ENCODE assay signal across 1 cellular context in genomic region chr1:20151906-20152598, GRCh38.
A peak's percentile ranks its signal among the peaks of the same experiment; 100 is the strongest.
TF ChIP-seq lines count a peak whose summit lies in the region.

No MANE protein-coding gene starts in this region.

TF ChIP-seq in GM12878, 131 proteins besides CTCF, POLR2A, EP300 and RAD21 (continued from another document):
- TF ChIP-seq, protein P1, sequence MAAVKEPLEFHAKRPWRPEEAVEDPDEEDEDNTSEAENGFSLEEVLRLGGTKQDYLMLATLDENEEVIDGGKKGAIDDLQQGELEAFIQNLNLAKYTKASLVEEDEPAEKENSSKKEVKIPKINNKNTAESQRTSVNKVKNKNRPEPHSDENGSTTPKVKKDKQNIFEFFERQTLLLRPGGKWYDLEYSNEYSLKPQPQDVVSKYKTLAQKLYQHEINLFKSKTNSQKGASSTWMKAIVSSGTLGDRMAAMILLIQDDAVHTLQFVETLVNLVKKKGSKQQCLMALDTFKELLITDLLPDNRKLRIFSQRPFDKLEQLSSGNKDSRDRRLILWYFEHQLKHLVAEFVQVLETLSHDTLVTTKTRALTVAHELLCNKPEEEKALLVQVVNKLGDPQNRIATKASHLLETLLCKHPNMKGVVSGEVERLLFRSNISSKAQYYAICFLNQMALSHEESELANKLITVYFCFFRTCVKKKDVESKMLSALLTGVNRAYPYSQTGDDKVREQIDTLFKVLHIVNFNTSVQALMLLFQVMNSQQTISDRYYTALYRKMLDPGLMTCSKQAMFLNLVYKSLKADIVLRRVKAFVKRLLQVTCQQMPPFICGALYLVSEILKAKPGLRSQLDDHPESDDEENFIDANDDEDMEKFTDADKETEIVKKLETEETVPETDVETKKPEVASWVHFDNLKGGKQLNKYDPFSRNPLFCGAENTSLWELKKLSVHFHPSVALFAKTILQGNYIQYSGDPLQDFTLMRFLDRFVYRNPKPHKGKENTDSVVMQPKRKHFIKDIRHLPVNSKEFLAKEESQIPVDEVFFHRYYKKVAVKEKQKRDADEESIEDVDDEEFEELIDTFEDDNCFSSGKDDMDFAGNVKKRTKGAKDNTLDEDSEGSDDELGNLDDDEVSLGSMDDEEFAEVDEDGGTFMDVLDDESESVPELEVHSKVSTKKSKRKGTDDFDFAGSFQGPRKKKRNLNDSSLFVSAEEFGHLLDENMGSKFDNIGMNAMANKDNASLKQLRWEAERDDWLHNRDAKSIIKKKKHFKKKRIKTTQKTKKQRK (IDR thresholded peaks at IDR 0.05; ENCODE audit: low read depth, low read length): no peak
- TF ChIP-seq, protein P2, sequence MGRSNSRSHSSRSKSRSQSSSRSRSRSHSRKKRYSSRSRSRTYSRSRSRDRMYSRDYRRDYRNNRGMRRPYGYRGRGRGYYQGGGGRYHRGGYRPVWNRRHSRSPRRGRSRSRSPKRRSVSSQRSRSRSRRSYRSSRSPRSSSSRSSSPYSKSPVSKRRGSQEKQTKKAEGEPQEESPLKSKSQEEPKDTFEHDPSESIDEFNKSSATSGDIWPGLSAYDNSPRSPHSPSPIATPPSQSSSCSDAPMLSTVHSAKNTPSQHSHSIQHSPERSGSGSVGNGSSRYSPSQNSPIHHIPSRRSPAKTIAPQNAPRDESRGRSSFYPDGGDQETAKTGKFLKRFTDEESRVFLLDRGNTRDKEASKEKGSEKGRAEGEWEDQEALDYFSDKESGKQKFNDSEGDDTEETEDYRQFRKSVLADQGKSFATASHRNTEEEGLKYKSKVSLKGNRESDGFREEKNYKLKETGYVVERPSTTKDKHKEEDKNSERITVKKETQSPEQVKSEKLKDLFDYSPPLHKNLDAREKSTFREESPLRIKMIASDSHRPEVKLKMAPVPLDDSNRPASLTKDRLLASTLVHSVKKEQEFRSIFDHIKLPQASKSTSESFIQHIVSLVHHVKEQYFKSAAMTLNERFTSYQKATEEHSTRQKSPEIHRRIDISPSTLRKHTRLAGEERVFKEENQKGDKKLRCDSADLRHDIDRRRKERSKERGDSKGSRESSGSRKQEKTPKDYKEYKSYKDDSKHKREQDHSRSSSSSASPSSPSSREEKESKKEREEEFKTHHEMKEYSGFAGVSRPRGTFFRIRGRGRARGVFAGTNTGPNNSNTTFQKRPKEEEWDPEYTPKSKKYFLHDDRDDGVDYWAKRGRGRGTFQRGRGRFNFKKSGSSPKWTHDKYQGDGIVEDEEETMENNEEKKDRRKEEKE (IDR thresholded peaks at IDR 0.05): no peak
- TF ChIP-seq, protein P3, sequence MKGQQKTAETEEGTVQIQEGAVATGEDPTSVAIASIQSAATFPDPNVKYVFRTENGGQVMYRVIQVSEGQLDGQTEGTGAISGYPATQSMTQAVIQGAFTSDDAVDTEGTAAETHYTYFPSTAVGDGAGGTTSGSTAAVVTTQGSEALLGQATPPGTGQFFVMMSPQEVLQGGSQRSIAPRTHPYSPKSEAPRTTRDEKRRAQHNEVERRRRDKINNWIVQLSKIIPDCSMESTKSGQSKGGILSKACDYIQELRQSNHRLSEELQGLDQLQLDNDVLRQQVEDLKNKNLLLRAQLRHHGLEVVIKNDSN (IDR thresholded peaks at IDR 0.05; ENCODE audit: borderline replicate concordance, extremely low read length, insufficient read depth, low read depth, low read length): no peak
- TF ChIP-seq BCL11A (IDR thresholded peaks at IDR 0.05; ENCODE audit: low read depth, low read length) (no peak), ZNF207 (IDR thresholded peaks at IDR 0.05; ENCODE audit: borderline replicate concordance) (0 out of 2 replicates have a peak, but pooled peaks have one; percentile 60), PKNOX1 (IDR thresholded peaks at IDR 0.05) (no peak), PML (IDR thresholded peaks at IDR 0.05; ENCODE audit: low read length) (no peak), ZNF384 (IDR thresholded peaks at IDR 0.05; ENCODE audit: borderline replicate concordance, low read depth, low read length) (no peak), IKZF1 (conservative IDR thresholded peaks at IDR 0.05) (peak; percentile 68), POLR2AphosphoS2 (IDR thresholded peaks at IDR 0.05; ENCODE audit: low read depth, low read length) (no peak), NR2F1 (conservative IDR thresholded peaks at IDR 0.05) (0 out of 2 replicates have a peak, but pooled peaks have one; percentile 19), MTA2 (IDR thresholded peaks at IDR 0.05; ENCODE audit: low read depth) (0 out of 2 replicates have a peak, but pooled peaks have one; percentile 30), DPF2 (IDR thresholded peaks at IDR 0.05) (0 out of 2 replicates have a peak, but pooled peaks have one; percentile 44), JUND (IDR thresholded peaks at IDR 0.05; ENCODE audit: low read depth, low read length) (no peak), WRNIP1 (IDR thresholded peaks at IDR 0.05; ENCODE audit: borderline replicate concordance, low read depth, low read length) (no peak), NRF1 (conservative IDR thresholded peaks at IDR 0.05; ENCODE audit: low read depth, low read length) (no peak), IRF4 (IDR thresholded peaks at IDR 0.05; ENCODE audit: low read depth, low read length) (no peak), NBN (IDR thresholded peaks at IDR 0.05) (peak; percentile 58), BRCA1 (IDR thresholded peaks at IDR 0.05; ENCODE audit: low read depth, low read length) (no peak), STAT1 (conservative IDR thresholded peaks at IDR 0.05) (0 out of 2 replicates have a peak, but pooled peaks have one; percentile 48), USF2 (IDR thresholded peaks at IDR 0.05; ENCODE audit: borderline replicate concordance, low read depth, low read length) (no peak), EZH2 (IDR thresholded peaks at IDR 0.05; ENCODE audit: borderline replicate concordance, control insufficient read depth, low read depth, low read length) (no peak), SUZ12 (IDR thresholded peaks at IDR 0.05; ENCODE audit: unreplicated experiment) (no peak), GATAD2B (conservative IDR thresholded peaks at IDR 0.05; ENCODE audit: low read depth) (0 out of 2 replicates have a peak, but pooled peaks have one; percentile 39), IKZF2 (IDR thresholded peaks at IDR 0.05) (peak in 1 of 2 experiments; percentile 27; a peak in 1 of 4 replicates), CBFB (IDR thresholded peaks at IDR 0.05; ENCODE audit: low read depth) (no peak), YY1 (IDR thresholded peaks at IDR 0.05; ENCODE audit: low read depth, low read length) (peak; percentile 80), ZZZ3 (IDR thresholded peaks at IDR 0.05; ENCODE audit: control insufficient read depth, insufficient read length, low read depth) (no peak)
- TF ChIP-seq, protein P4, sequence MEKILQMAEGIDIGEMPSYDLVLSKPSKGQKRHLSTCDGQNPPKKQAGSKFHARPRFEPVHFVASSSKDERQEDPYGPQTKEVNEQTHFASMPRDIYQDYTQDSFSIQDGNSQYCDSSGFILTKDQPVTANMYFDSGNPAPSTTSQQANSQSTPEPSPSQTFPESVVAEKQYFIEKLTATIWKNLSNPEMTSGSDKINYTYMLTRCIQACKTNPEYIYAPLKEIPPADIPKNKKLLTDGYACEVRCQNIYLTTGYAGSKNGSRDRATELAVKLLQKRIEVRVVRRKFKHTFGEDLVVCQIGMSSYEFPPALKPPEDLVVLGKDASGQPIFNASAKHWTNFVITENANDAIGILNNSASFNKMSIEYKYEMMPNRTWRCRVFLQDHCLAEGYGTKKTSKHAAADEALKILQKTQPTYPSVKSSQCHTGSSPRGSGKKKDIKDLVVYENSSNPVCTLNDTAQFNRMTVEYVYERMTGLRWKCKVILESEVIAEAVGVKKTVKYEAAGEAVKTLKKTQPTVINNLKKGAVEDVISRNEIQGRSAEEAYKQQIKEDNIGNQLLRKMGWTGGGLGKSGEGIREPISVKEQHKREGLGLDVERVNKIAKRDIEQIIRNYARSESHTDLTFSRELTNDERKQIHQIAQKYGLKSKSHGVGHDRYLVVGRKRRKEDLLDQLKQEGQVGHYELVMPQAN (conservative IDR thresholded peaks at IDR 0.05): 0 out of 2 replicates have a peak, but pooled peaks have one; percentile 45
- TF ChIP-seq, protein P5, sequence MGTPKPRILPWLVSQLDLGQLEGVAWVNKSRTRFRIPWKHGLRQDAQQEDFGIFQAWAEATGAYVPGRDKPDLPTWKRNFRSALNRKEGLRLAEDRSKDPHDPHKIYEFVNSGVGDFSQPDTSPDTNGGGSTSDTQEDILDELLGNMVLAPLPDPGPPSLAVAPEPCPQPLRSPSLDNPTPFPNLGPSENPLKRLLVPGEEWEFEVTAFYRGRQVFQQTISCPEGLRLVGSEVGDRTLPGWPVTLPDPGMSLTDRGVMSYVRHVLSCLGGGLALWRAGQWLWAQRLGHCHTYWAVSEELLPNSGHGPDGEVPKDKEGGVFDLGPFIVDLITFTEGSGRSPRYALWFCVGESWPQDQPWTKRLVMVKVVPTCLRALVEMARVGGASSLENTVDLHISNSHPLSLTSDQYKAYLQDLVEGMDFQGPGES (IDR thresholded peaks at IDR 0.05): no peak
- TF ChIP-seq, protein P6, sequence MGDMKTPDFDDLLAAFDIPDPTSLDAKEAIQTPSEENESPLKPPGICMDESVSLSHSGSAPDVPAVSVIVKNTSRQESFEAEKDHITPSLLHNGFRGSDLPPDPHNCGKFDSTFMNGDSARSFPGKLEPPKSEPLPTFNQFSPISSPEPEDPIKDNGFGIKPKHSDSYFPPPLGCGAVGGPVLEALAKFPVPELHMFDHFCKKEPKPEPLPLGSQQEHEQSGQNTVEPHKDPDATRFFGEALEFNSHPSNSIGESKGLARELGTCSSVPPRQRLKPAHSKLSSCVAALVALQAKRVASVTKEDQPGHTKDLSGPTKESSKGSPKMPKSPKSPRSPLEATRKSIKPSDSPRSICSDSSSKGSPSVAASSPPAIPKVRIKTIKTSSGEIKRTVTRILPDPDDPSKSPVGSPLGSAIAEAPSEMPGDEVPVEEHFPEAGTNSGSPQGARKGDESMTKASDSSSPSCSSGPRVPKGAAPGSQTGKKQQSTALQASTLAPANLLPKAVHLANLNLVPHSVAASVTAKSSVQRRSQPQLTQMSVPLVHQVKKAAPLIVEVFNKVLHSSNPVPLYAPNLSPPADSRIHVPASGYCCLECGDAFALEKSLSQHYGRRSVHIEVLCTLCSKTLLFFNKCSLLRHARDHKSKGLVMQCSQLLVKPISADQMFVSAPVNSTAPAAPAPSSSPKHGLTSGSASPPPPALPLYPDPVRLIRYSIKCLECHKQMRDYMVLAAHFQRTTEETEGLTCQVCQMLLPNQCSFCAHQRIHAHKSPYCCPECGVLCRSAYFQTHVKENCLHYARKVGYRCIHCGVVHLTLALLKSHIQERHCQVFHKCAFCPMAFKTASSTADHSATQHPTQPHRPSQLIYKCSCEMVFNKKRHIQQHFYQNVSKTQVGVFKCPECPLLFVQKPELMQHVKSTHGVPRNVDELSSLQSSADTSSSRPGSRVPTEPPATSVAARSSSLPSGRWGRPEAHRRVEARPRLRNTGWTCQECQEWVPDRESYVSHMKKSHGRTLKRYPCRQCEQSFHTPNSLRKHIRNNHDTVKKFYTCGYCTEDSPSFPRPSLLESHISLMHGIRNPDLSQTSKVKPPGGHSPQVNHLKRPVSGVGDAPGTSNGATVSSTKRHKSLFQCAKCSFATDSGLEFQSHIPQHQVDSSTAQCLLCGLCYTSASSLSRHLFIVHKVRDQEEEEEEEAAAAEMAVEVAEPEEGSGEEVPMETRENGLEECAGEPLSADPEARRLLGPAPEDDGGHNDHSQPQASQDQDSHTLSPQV (IDR thresholded peaks at IDR 0.05): peak; percentile 51; the same call in 1 of the 2 replicates
- TF ChIP-seq, protein P7, sequence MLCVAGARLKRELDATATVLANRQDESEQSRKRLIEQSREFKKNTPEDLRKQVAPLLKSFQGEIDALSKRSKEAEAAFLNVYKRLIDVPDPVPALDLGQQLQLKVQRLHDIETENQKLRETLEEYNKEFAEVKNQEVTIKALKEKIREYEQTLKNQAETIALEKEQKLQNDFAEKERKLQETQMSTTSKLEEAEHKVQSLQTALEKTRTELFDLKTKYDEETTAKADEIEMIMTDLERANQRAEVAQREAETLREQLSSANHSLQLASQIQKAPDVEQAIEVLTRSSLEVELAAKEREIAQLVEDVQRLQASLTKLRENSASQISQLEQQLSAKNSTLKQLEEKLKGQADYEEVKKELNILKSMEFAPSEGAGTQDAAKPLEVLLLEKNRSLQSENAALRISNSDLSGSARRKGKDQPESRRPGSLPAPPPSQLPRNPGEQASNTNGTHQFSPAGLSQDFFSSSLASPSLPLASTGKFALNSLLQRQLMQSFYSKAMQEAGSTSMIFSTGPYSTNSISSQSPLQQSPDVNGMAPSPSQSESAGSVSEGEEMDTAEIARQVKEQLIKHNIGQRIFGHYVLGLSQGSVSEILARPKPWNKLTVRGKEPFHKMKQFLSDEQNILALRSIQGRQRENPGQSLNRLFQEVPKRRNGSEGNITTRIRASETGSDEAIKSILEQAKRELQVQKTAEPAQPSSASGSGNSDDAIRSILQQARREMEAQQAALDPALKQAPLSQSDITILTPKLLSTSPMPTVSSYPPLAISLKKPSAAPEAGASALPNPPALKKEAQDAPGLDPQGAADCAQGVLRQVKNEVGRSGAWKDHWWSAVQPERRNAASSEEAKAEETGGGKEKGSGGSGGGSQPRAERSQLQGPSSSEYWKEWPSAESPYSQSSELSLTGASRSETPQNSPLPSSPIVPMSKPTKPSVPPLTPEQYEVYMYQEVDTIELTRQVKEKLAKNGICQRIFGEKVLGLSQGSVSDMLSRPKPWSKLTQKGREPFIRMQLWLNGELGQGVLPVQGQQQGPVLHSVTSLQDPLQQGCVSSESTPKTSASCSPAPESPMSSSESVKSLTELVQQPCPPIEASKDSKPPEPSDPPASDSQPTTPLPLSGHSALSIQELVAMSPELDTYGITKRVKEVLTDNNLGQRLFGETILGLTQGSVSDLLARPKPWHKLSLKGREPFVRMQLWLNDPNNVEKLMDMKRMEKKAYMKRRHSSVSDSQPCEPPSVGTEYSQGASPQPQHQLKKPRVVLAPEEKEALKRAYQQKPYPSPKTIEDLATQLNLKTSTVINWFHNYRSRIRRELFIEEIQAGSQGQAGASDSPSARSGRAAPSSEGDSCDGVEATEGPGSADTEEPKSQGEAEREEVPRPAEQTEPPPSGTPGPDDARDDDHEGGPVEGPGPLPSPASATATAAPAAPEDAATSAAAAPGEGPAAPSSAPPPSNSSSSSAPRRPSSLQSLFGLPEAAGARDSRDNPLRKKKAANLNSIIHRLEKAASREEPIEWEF (IDR thresholded peaks at IDR 0.05; ENCODE audit: insufficient replicate concordance, low read depth, low read length): peak; percentile 14
